Comparison of ENCODE assay signal across 15 cellular contexts in the genomic region with DNA sequence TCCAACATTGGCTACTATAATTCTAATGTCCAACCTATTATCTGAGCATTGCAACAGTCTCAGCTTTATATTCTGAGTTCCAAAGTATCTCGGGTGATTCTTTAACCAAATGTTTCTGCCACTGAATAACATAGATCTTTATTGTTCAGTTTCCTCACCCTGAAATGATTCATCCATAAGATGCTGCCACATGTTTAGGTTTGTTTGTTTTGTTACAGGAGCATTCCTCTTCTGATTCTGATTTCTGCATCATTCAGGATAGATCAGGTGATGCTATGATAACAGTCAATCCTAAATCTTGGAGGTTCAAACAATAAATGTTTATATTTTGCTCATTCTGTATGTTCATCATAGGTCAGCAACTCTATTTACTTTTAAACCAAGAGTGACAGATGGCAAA.
DNase-seq lines count a peak whose midpoint lies in the region; ATAC-seq and TF ChIP-seq lines count a peak whose summit lies in the region.
"Had no signal": no experiment of that assay in that cellular context is flagged by ENCODE, and none has a peak within 500 bp of the region (broad histone marks: within the 10 kb centered on the region; RNA-seq: fewer than 3 reads in every experiment).

No MANE protein-coding gene starts in this region.

- no peak for TF ChIP-seq CTCF in RWPE2 (IDR thresholded peaks at IDR 0.05; ENCODE audit: poor library complexity, severe bottlenecking)

- no peaks in the 10 kb centered on the region for H3K4me1 Mint-ChIP-seq in activated CD4-positive, alpha-beta T cell treated with anti-CD3 and anti-CD28 coated beads, Interleukin-2, amount 10 ng/mL, durations not matched to agents 24 days and 14 days
- H3K4me1 Mint-ChIP-seq: CD14-positive monocyte, H9 had no signal

- H3K27ac Mint-ChIP-seq in activated CD4-positive, alpha-beta T cell treated with anti-CD3 and anti-CD28 coated beads, Interleukin-2, amount 10 ng/mL, durations not matched to agents 24 days and 14 days: no peak overlapping the region
- H3K27ac Mint-ChIP-seq: CD14-positive monocyte; CD8-positive, alpha-beta T cell; H9 had no signal

- H3K36me3 Mint-ChIP-seq in activated CD4-positive, alpha-beta T cell treated with anti-CD3 and anti-CD28 coated beads, Interleukin-2, amount 10 ng/mL, durations not matched to agents 24 days and 14 days (ENCODE audit: low read depth): no peaks in the 10 kb centered on the region
- H3K36me3 Mint-ChIP-seq: CD14-positive monocyte; CD8-positive, alpha-beta T cell had no signal

- no peaks in the 10 kb centered on the region for H3K9me3 ChIP-seq in RWPE2 (ENCODE audit: severe bottlenecking)
- H3K9me3 ChIP-seq: A549, BE2C, Caco-2 had no signal

- H3K27ac ChIP-seq in RWPE2 (ENCODE audit: poor library complexity, severe bottlenecking) (no peak overlapping the region), epithelial cell of prostate (peak overlapping the region; percentile 38)
- H3K27ac ChIP-seq: A549 had no signal

- peak; percentile 31 for DNase-seq in ELR (ENCODE audit: low read depth)
- DNase-seq in RWPE2 (ENCODE audit: low spot score): no peak
- DNase-seq in epithelial cell of prostate (ENCODE audit: low read depth, low spot score): peak; percentile 53
- no peak for DNase-seq in DMS114 treated with DMSO at 0.1 percent for 48 hours (lab: John Stamatoyannopoulos, UW; ENCODE audit: unreplicated experiment)
- no peak for DNase-seq in activated CD4-positive, alpha-beta T cell treated with anti-CD3 and anti-CD28 coated beads, Interleukin-2, amount 10 ng/mL, durations not matched to agents 24 days and 14 days
- DNase-seq: BE2C; Caco-2; CD8-positive, alpha-beta T cell; DMS79; GOT3; H9 had no signal

- no peaks in the 10 kb centered on the region for H3K27me3 ChIP-seq in RWPE2 (ENCODE audit: insufficient read depth, poor library complexity, severe bottlenecking)
- H3K27me3 ChIP-seq: BE2C had no signal

- H3K27me3 Mint-ChIP-seq in activated CD4-positive, alpha-beta T cell treated with anti-CD3 and anti-CD28 coated beads, Interleukin-2, amount 10 ng/mL, durations not matched to agents 24 days and 14 days: no peaks in the 10 kb centered on the region

- H3K4me3 Mint-ChIP-seq in activated CD4-positive, alpha-beta T cell treated with anti-CD3 and anti-CD28 coated beads, Interleukin-2, amount 10 ng/mL, durations not matched to agents 24 days and 14 days: no peak overlapping the region
- H3K4me3 Mint-ChIP-seq: CD14-positive monocyte; CD8-positive, alpha-beta T cell; H9 had no signal

- no peaks in the 10 kb centered on the region for H3K4me1 ChIP-seq in RWPE2 (ENCODE audit: insufficient read depth, poor library complexity, severe bottlenecking)
- H3K4me1 ChIP-seq: A549, BE2C, Caco-2 had no signal

- H3K36me3 ChIP-seq in RWPE2 (ENCODE audit: low read depth): no peaks in the 10 kb centered on the region
- H3K36me3 ChIP-seq: BE2C had no signal

- ATAC-seq in RWPE2 (ENCODE audit: low read depth) (peak; percentile 71), HG03520 (IDR thresholded peaks at IDR 0.05; ENCODE audit: unreplicated experiment) (no peak)
- ATAC-seq: A549; CD8-positive, alpha-beta T cell; HepG2 had no signal

- intact Hi-C loops in activated CD4-positive, alpha-beta T cell treated with anti-CD3 and anti-CD28 coated beads, Interleukin-2, amount 10 ng/mL, durations not matched to agents 24 days and 14 days (cut with micrococcal nuclease): no loop called here

- H3K9me3 Mint-ChIP-seq in activated CD4-positive, alpha-beta T cell treated with anti-CD3 and anti-CD28 coated beads, Interleukin-2, amount 10 ng/mL, durations not matched to agents 24 days and 14 days: no peaks in the 10 kb centered on the region
- H3K9me3 Mint-ChIP-seq: H9 had no signal

- H3K4me3 ChIP-seq in RWPE2 (ENCODE audit: severe bottlenecking): no peak overlapping the region
- H3K4me3 ChIP-seq: A549 had no signal

Comparison
In these comparisons a context has a peak if more than half of its experiments do, and no peak if none do; other contexts are left out.
1. DNase-seq: peak in ELR (single experiment) and epithelial cell of prostate (single experiment); none in RWPE2 (single experiment), DMS114 treated with DMSO at 0.1 percent for 48 hours (single experiment) and activated CD4-positive, alpha-beta T cell treated with anti-CD3 and anti-CD28 coated beads, Interleukin-2, amount 10 ng/mL, durations not matched to agents 24 days and 14 days (single experiment).